In the genomic region with DNA sequence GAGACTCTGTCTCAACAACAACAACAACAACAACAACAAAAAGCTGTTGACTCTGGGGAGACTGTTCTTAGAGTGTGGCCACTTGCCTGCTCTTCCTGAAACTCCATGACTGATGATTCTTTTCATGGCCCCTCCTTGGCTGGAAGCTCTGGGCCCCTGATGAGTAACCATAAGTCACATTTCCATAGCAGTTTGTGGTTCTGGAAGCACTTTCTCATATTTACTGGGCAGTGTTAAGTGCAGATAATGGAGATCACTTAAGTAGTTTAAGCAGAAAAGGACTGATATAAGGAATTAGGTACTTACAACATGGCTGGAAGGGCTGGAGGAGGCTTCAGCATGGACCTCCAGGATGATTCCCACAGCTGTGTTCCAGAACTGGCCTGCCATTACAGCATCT, we compare ENCODE assay signal across 17 cellular contexts.
DNase-seq lines count a peak whose midpoint lies in the region; ATAC-seq, FAIRE-seq and TF ChIP-seq lines count a peak whose summit lies in the region.
"Had no signal": no experiment of that assay in that cellular context is flagged by ENCODE, and none has a peak within 500 bp of the region (broad histone marks: within the 10 kb centered on the region; RNA-seq: fewer than 3 reads in every experiment).

No MANE protein-coding gene starts in this region.

- H3K27me3 Mint-ChIP-seq in activated naive CD4-positive, alpha-beta T cell treated with anti-CD3 and anti-CD28 coated beads, Interleukin-2, amount 10 ng/mL, durations not matched to agents 7 days and 5 days = peaks cover 5% of the 10 kb centered on the region
- H3K27me3 Mint-ChIP-seq: activated CD4-positive, alpha-beta memory T cell treated with anti-CD3 and anti-CD28 coated beads for 36 hours; stimulated activated naive B cell treated with anti-CD40 and anti-IgM and Interleukin-4, amounts not matched to agents 10 μg/mL and 1 μg/mL and 100 μg/mL, for 72 hours had no signal

- H3K36me3 ChIP-seq in skeletal muscle satellite cell (ENCODE audit: insufficient read depth, low read length) = no peaks in the 10 kb centered on the region
- H3K36me3 ChIP-seq: colonic mucosa had no signal

- peaks cover 67% of the 10 kb centered on the region for H3K4me1 ChIP-seq in skeletal muscle satellite cell (ENCODE audit: control insufficient read depth, insufficient read depth, low read length)
- H3K4me1 ChIP-seq: colonic mucosa had no signal

- H3K4me2 ChIP-seq in skeletal muscle satellite cell (ENCODE audit: low read length) = peak overlapping the region; percentile 42

- no peak for TF ChIP-seq CTCF in epithelial cell of esophagus (IDR thresholded peaks at IDR 0.05; ENCODE audit: insufficient read depth, low read depth, low read length, missing control alignments)

- H3K27me3 ChIP-seq in skeletal muscle satellite cell (ENCODE audit: control insufficient read depth, insufficient read depth, low read length) = no peaks in the 10 kb centered on the region
- H3K27me3 ChIP-seq: colonic mucosa had no signal

- CTCF ChIA-PET in activated naive CD4-positive, alpha-beta T cell treated with anti-CD3 and anti-CD28 coated beads, Interleukin-2, amount 10 ng/mL, durations not matched to agents 7 days and 5 days (lab: Charles Lee) = no interaction called here

- no peak overlapping the region for H3K27ac Mint-ChIP-seq in activated naive CD4-positive, alpha-beta T cell treated with anti-CD3 and anti-CD28 coated beads, Interleukin-2, amount 50 U/mL, for 72 hours
- H3K27ac Mint-ChIP-seq in activated naive CD4-positive, alpha-beta T cell treated with anti-CD3 and anti-CD28 coated beads, Interleukin-2, amount 10 ng/mL, durations not matched to agents 7 days and 5 days = no peak overlapping the region
- H3K27ac Mint-ChIP-seq: activated CD4-positive, alpha-beta memory T cell treated with anti-CD3 and anti-CD28 coated beads for 36 hours; immature natural killer cell; stimulated activated naive B cell treated with anti-CD40 and anti-IgM and Interleukin-4, amounts not matched to agents 10 μg/mL and 1 μg/mL and 100 μg/mL, for 72 hours had no signal

- H3K9me3 ChIP-seq in skeletal muscle satellite cell (replicated peaks; ENCODE audit: low read length) = no peaks in the 10 kb centered on the region
- H3K9me3 ChIP-seq: colonic mucosa had no signal

- peak; percentile 24 to 34 for ATAC-seq in activated naive CD4-positive, alpha-beta T cell treated with anti-CD3 and anti-CD28 coated beads, Interleukin-2, amount 50 U/mL, for 72 hours
- no peak for ATAC-seq in GM21576 (IDR thresholded peaks at IDR 0.05; ENCODE audit: unreplicated experiment)
- ATAC-seq: stimulated activated naive B cell treated with anti-CD40 and anti-IgM and Interleukin-4, amounts not matched to agents 10 μg/mL and 1 μg/mL and 100 μg/mL, for 72 hours had no signal

- H3K36me3 Mint-ChIP-seq in activated naive CD4-positive, alpha-beta T cell treated with anti-CD3 and anti-CD28 coated beads, Interleukin-2, amount 50 U/mL, for 72 hours = peaks cover 0 to 7% of the 10 kb centered on the region in 2 donors
- peaks cover 10% of the 10 kb centered on the region for H3K36me3 Mint-ChIP-seq in activated naive CD4-positive, alpha-beta T cell treated with anti-CD3 and anti-CD28 coated beads, Interleukin-2, amount 10 ng/mL, durations not matched to agents 7 days and 5 days
- H3K36me3 Mint-ChIP-seq: activated CD4-positive, alpha-beta memory T cell treated with anti-CD3 and anti-CD28 coated beads for 36 hours; stimulated activated naive B cell treated with anti-CD40 and anti-IgM and Interleukin-4, amounts not matched to agents 10 μg/mL and 1 μg/mL and 100 μg/mL, for 72 hours had no signal

- no peak overlapping the region for H3K9ac ChIP-seq in skeletal muscle satellite cell (ENCODE audit: low read depth, low read length)

- peaks cover 53% of the 10 kb centered on the region for H3K4me1 Mint-ChIP-seq in activated naive CD4-positive, alpha-beta T cell treated with anti-CD3 and anti-CD28 coated beads, Interleukin-2, amount 10 ng/mL, durations not matched to agents 7 days and 5 days

- H3K4me3 ChIP-seq in epithelial cell of esophagus (ENCODE audit: low read length) (no peak overlapping the region), skeletal muscle satellite cell (ENCODE audit: low read length) (peak overlapping the region; percentile 3)
- H3K4me3 ChIP-seq: colonic mucosa had no signal

- H3K9me3 Mint-ChIP-seq in activated naive CD4-positive, alpha-beta T cell treated with anti-CD3 and anti-CD28 coated beads, Interleukin-2, amount 50 U/mL, for 72 hours = peaks cover 0 to 9% of the 10 kb centered on the region in 2 donors
- H3K9me3 Mint-ChIP-seq in activated naive CD4-positive, alpha-beta T cell treated with anti-CD3 and anti-CD28 coated beads, Interleukin-2, amount 10 ng/mL, durations not matched to agents 7 days and 5 days = peaks cover 10% of the 10 kb centered on the region
- H3K9me3 Mint-ChIP-seq: activated CD4-positive, alpha-beta memory T cell treated with anti-CD3 and anti-CD28 coated beads for 36 hours; immature natural killer cell had no signal

- DNase-seq in activated naive CD4-positive, alpha-beta T cell treated with anti-CD3 and anti-CD28 coated beads, Interleukin-2, amount 50 U/mL, for 72 hours (ENCODE audit: low spot score in 2 of 2) = no peak
- no peak for DNase-seq in activated naive CD4-positive, alpha-beta T cell treated with anti-CD3 and anti-CD28 coated beads, Interleukin-2, amount 10 ng/mL, durations not matched to agents 7 days and 5 days
- peak; percentile 83 for DNase-seq in RCC 7860 (ENCODE audit: low spot score)
- peak; percentile 93 for DNase-seq in epithelial cell of esophagus (ENCODE audit: low read depth)
- no peak for DNase-seq in activated CD8-positive, alpha-beta memory T cell treated with anti-CD3 and anti-CD28 coated beads, Interleukin-2, amount 50 U/mL, for 4 hours
- no peak for DNase-seq in NCI-H2107 treated with DMSO at 0.1 percent for 48 hours (lab: John Stamatoyannopoulos, UW; ENCODE audit: unreplicated experiment)
- DNase-seq: activated CD4-positive, alpha-beta memory T cell treated with anti-CD3 and anti-CD28 coated beads for 36 hours; activated naive CD4-positive, alpha-beta T cell; AML-193; colonic mucosa; immature natural killer cell; NCI-H1694 treated with DMSO at 0.1 percent for 48 hours; stimulated activated CD4-positive, alpha-beta T cell treated with anti-CD3 and anti-CD28 coated beads, Interleukin-4, amount 100 ng/mL, for 1 hour; stimulated activated naive B cell treated with anti-CD40 and anti-IgM and Interleukin-4, amounts not matched to agents 10 μg/mL and 1 μg/mL and 100 μg/mL, for 72 hours; T-helper 2 cell had no signal

- FAIRE-seq in RCC 7860 (lab: Jason Lieb, UNC) = peak; percentile 80

- no peak overlapping the region for H3K4me3 Mint-ChIP-seq in activated naive CD4-positive, alpha-beta T cell treated with anti-CD3 and anti-CD28 coated beads, Interleukin-2, amount 10 ng/mL, durations not matched to agents 7 days and 5 days
- H3K4me3 Mint-ChIP-seq: activated CD4-positive, alpha-beta memory T cell treated with anti-CD3 and anti-CD28 coated beads for 36 hours; immature natural killer cell; stimulated activated naive B cell treated with anti-CD40 and anti-IgM and Interleukin-4, amounts not matched to agents 10 μg/mL and 1 μg/mL and 100 μg/mL, for 72 hours had no signal

Comparison
In these comparisons a context has a peak if more than half of its experiments do, and no peak if none do; other contexts are left out.
1. DNase-seq: peak in RCC 7860 (single experiment) and epithelial cell of esophagus (single experiment); none in activated naive CD4-positive, alpha-beta T cell treated with anti-CD3 and anti-CD28 coated beads, Interleukin-2, amount 50 U/mL, for 72 hours (0 of 2), activated naive CD4-positive, alpha-beta T cell treated with anti-CD3 and anti-CD28 coated beads, Interleukin-2, amount 10 ng/mL, durations not matched to agents 7 days and 5 days (single experiment), activated CD8-positive, alpha-beta memory T cell treated with anti-CD3 and anti-CD28 coated beads, Interleukin-2, amount 50 U/mL, for 4 hours (single experiment) and NCI-H2107 treated with DMSO at 0.1 percent for 48 hours (single experiment).